1 cellular context compared by ENCODE assay signal in genomic region chr3:186888569-186888968, GRCh38.
TF ChIP-seq lines count a peak whose summit lies in the region.

No MANE protein-coding gene starts in this region.

TF ChIP-seq in K562, 482 proteins besides CTCF, POLR2A, EP300 and RAD21 (continued from another document and continues in another):
- TF ChIP-seq AFF1 (IDR thresholded peaks at IDR 0.05; ENCODE audit: low read depth in 1 of 2, partially characterized antibody in 2 of 2) (peak in 1 of 2 experiments; percentile 68), MAZ (CRISPR knock-in tag; conservative IDR thresholded peaks at IDR 0.05 in 1 of 2, IDR thresholded peaks at IDR 0.05 in 1 of 2) (peak; percentile 50 to 86), ZNF79 (CRISPR knock-in tag; IDR thresholded peaks at IDR 0.05; ENCODE audit: low read depth) (no peak), ZNF140 (CRISPR knock-in tag; IDR thresholded peaks at IDR 0.05) (no peak), NFATC3 (IDR thresholded peaks at IDR 0.05) (0 out of 2 replicates have a peak, but pooled peaks have one; percentile 12), ZBTB9 (CRISPR knock-in tag; IDR thresholded peaks at IDR 0.05) (0 out of 2 replicates have a peak, but pooled peaks have one; percentile 19), ESRRA (IDR thresholded peaks at IDR 0.05; ENCODE audit: borderline replicate concordance, low read depth) (peak; percentile 65; the same call in 1 of the 2 replicates), CXXC5 (CRISPR knock-in tag; IDR thresholded peaks at IDR 0.05) (peak; percentile 51), ETV1 (tag; conservative IDR thresholded peaks at IDR 0.05; ENCODE audit: low read depth) (peak; percentile 65), CCAR2 (IDR thresholded peaks at IDR 0.05; ENCODE audit: low read depth, low read length) (no peak), PML (IDR thresholded peaks at IDR 0.05; ENCODE audit: low read length) (peak; percentile 80; the same call in 1 of the 2 replicates), CREM (IDR thresholded peaks at IDR 0.05; ENCODE audit: low read depth) (peak; percentile 66; the same call in 1 of the 2 replicates), NR4A1 (CRISPR knock-in tag; IDR thresholded peaks at IDR 0.05) (no peak), NR4A1 (tag; IDR thresholded peaks at IDR 0.05) (0 out of 2 replicates have a peak, but pooled peaks have one; percentile 11), NCOR1 (IDR thresholded peaks at IDR 0.05) (peak; percentile 88), SMARCC2 (IDR thresholded peaks at IDR 0.05; ENCODE audit: low read depth) (peak; percentile 76), ARID1B (IDR thresholded peaks at IDR 0.05) (peak; percentile 92), RBBP5 (IDR thresholded peaks at IDR 0.05; ENCODE audit: borderline replicate concordance, insufficient read depth, low read length, poor library complexity, severe bottlenecking) (peak; percentile 54), L3MBTL2 (IDR thresholded peaks at IDR 0.05) (peak; percentile 38; the same call in 1 of the 2 replicates), MYNN (IDR thresholded peaks at IDR 0.05) (peak; percentile 84), MYNN (CRISPR knock-in tag; IDR thresholded peaks at IDR 0.05) (no peak), THRA (IDR thresholded peaks at IDR 0.05) (peak; percentile 69), ZFP1 (CRISPR knock-in tag; IDR thresholded peaks at IDR 0.05) (no peak), ZNF561 (CRISPR knock-in tag; conservative IDR thresholded peaks at IDR 0.05) (no peak), SAP30 (IDR thresholded peaks at IDR 0.05; ENCODE audit: borderline replicate concordance, insufficient read depth, low read depth, low read length, poor library complexity, severe bottlenecking) (no peak), TEAD1 (CRISPR knock-in tag; IDR thresholded peaks at IDR 0.05) (peak; percentile 44 to 54; a peak in 2 of 4 replicates), EHMT2 (IDR thresholded peaks at IDR 0.05) (0 out of 2 replicates have a peak, but pooled peaks have one; percentile 12), SMC3 (conservative IDR thresholded peaks at IDR 0.05; ENCODE audit: insufficient read depth, low read depth, low read length) (no peak), NBN (IDR thresholded peaks at IDR 0.05; ENCODE audit: low read depth) (peak; percentile 69; the same call in 1 of the 2 replicates), FOXM1 (IDR thresholded peaks at IDR 0.05; ENCODE audit: low read depth) (peak; percentile 64), FOXM1 (CRISPR knock-in tag; IDR thresholded peaks at IDR 0.05; ENCODE audit: low read depth) (no peak), SIN3B (IDR thresholded peaks at IDR 0.05; ENCODE audit: low read depth) (no peak), SOX6 (IDR thresholded peaks at IDR 0.05) (peak; percentile 89), DACH1 (IDR thresholded peaks at IDR 0.05; ENCODE audit: partially characterized antibody) (peak; percentile 83), MCM3 (IDR thresholded peaks at IDR 0.05) (no peak), TRIM28 (IDR thresholded peaks at IDR 0.05) (0 out of 2 replicates have a peak, but pooled peaks have one; percentile 33), ZNF77 (CRISPR knock-in tag; IDR thresholded peaks at IDR 0.05) (no peak), KAT2B (IDR thresholded peaks at IDR 0.05; ENCODE audit: low read depth, low read length) (no peak), TCF3 (CRISPR knock-in tag; IDR thresholded peaks at IDR 0.05) (peak; percentile 81), NR2C1 (IDR thresholded peaks at IDR 0.05) (0 out of 2 replicates have a peak, but pooled peaks have one; percentile 18), NR2C1 (tag; IDR thresholded peaks at IDR 0.05) (no peak), HES1 (IDR thresholded peaks at IDR 0.05; ENCODE audit: low read depth) (peak; percentile 69), MYC (IDR thresholded peaks at IDR 0.05; ENCODE audit: low read depth, low read length) (0 out of 2 replicates have a peak, but pooled peaks have one; percentile 42), MYC (CRISPR knock-in tag; IDR thresholded peaks at IDR 0.05; ENCODE audit: borderline replicate concordance, low read depth) (no peak), SPI1 (IDR thresholded peaks at IDR 0.05; ENCODE audit: borderline replicate concordance, low read depth, low read length) (peak; percentile 86; the same call in 1 of the 2 replicates), DMBX1 (CRISPR knock-in tag; IDR thresholded peaks at IDR 0.05; ENCODE audit: borderline replicate concordance) (0 out of 2 replicates have a peak, but pooled peaks have one; percentile 65), FOXA3 (CRISPR knock-in tag; conservative IDR thresholded peaks at IDR 0.05 in 1 of 2, IDR thresholded peaks at IDR 0.05 in 1 of 2) (peak; percentile 93 to 95), GATAD2A (IDR thresholded peaks at IDR 0.05) (peak; percentile 78; the same call in 1 of the 2 replicates)
- TF ChIP-seq, protein P1, sequence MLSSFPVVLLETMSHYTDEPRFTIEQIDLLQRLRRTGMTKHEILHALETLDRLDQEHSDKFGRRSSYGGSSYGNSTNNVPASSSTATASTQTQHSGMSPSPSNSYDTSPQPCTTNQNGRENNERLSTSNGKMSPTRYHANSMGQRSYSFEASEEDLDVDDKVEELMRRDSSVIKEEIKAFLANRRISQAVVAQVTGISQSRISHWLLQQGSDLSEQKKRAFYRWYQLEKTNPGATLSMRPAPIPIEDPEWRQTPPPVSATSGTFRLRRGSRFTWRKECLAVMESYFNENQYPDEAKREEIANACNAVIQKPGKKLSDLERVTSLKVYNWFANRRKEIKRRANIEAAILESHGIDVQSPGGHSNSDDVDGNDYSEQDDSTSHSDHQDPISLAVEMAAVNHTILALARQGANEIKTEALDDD (IDR thresholded peaks at IDR 0.05), result peak; percentile 60; the same call in 1 of the 2 replicates
- TF ChIP-seq, protein P2, sequence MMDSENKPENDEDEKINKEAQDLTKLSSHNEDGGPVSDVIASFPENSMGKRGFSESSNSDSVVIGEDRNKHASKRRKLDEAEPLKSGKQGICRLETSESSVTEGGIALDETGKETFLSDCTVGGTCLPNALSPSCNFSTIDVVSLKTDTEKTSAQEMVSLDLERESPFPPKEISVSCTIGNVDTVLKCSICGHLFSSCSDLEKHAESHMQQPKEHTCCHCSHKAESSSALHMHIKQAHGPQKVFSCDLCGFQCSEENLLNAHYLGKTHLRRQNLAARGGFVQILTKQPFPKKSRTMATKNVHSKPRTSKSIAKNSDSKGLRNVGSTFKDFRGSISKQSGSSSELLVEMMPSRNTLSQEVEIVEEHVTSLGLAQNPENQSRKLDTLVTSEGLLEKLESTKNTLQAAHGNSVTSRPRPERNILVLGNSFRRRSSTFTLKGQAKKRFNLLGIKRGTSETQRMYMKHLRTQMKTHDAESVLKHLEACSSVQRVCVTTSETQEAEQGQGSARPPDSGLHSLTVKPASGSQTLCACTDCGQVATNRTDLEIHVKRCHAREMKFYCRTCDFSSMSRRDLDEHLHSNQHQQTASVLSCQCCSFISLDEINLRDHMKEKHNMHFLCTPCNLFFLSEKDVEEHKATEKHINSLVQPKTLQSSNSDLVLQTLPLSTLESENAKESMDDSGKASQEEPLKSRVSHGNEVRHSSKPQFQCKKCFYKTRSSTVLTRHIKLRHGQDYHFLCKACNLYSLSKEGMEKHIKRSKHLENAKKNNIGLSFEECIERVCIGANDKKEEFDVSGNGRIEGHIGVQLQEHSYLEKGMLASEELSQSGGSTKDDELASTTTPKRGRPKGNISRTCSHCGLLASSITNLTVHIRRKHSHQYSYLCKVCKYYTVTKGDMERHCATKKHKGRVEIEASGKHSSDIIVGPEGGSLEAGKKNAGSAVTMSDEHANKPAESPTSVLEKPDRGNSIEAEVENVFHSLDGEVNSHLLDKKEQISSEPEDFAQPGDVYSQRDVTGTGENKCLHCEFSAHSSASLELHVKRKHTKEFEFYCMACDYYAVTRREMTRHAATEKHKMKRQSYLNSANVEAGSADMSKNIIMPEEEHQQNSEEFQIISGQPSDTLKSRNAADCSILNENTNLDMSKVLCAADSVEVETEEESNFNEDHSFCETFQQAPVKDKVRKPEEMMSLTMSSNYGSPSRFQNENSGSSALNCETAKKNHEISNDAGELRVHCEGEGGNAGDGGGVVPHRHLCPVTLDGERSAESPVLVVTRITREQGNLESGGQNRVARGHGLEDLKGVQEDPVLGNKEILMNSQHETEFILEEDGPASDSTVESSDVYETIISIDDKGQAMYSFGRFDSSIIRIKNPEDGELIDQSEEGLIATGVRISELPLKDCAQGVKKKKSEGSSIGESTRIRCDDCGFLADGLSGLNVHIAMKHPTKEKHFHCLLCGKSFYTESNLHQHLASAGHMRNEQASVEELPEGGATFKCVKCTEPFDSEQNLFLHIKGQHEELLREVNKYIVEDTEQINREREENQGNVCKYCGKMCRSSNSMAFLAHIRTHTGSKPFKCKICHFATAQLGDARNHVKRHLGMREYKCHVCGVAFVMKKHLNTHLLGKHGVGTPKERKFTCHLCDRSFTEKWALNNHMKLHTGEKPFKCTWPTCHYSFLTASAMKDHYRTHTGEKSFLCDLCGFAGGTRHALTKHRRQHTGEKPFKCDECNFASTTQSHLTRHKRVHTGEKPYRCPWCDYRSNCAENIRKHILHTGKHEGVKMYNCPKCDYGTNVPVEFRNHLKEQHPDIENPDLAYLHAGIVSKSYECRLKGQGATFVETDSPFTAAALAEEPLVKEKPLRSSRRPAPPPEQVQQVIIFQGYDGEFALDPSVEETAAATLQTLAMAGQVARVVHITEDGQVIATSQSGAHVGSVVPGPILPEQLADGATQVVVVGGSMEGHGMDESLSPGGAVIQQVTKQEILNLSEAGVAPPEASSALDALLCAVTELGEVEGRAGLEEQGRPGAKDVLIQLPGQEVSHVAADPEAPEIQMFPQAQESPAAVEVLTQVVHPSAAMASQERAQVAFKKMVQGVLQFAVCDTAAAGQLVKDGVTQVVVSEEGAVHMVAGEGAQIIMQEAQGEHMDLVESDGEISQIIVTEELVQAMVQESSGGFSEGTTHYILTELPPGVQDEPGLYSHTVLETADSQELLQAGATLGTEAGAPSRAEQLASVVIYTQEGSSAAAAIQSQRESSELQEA (IDR thresholded peaks at IDR 0.05; ENCODE audit: low read depth), result no peak
- TF ChIP-seq, protein P3, sequence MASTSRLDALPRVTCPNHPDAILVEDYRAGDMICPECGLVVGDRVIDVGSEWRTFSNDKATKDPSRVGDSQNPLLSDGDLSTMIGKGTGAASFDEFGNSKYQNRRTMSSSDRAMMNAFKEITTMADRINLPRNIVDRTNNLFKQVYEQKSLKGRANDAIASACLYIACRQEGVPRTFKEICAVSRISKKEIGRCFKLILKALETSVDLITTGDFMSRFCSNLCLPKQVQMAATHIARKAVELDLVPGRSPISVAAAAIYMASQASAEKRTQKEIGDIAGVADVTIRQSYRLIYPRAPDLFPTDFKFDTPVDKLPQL (IDR thresholded peaks at IDR 0.05; ENCODE audit: extremely low read depth, insufficient read length), result no peak
- TF ChIP-seq, protein P4, sequence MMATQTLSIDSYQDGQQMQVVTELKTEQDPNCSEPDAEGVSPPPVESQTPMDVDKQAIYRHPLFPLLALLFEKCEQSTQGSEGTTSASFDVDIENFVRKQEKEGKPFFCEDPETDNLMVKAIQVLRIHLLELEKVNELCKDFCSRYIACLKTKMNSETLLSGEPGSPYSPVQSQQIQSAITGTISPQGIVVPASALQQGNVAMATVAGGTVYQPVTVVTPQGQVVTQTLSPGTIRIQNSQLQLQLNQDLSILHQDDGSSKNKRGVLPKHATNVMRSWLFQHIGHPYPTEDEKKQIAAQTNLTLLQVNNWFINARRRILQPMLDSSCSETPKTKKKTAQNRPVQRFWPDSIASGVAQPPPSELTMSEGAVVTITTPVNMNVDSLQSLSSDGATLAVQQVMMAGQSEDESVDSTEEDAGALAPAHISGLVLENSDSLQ (IDR thresholded peaks at IDR 0.05), result peak; percentile 81
